Comparison of ENCODE assay signal across 22 cellular contexts in genomic region chr15:36235173-36235572, GRCh38.
DNase-seq lines count a peak whose midpoint lies in the region; ATAC-seq and TF ChIP-seq lines count a peak whose summit lies in the region.
"Had no signal": no experiment of that assay in that cellular context is flagged by ENCODE, and none has a peak within 500 bp of the region (broad histone marks: within the 10 kb centered on the region; RNA-seq: fewer than 3 reads in every experiment).

No MANE protein-coding gene starts in this region.

- no peaks in the 10 kb centered on the region for H3K9me2 ChIP-seq in PC-9 (ENCODE audit: insufficient read depth)

- BruUV-seq in PC-9 (replicated peaks; lab: Mats Ljungman, UMichigan) = no TSS peak

- in situ Hi-C loops in brain microvascular endothelial cell (cut with HindIII; ENCODE audit: low pct_ligation_motif_present, low sequenced_read_pairs) = no loop called here

- H3K36me3 ChIP-seq in PC-9 (ENCODE audit: low read depth) = no peaks in the 10 kb centered on the region
- no peaks in the 10 kb centered on the region for H3K36me3 ChIP-seq in brain microvascular endothelial cell (replicated peaks)
- H3K36me3 ChIP-seq: BE2C, BLaER1 had no signal

- H3K4me2 ChIP-seq in PC-9 = no peak overlapping the region
- H3K4me2 ChIP-seq: BLaER1 had no signal

- H3K27me3 ChIP-seq in PC-9 (ENCODE audit: insufficient read depth, low read depth) (no peaks in the 10 kb centered on the region), brain microvascular endothelial cell (replicated peaks) (no peaks in the 10 kb centered on the region)
- H3K27me3 ChIP-seq: BE2C, BLaER1 had no signal

- POLR2A ChIA-PET in PC-9 (lab: Charles Lee; ENCODE audit: unreplicated experiment) = no interaction called here

- H3K4me1 ChIP-seq in PC-9 (replicated peaks; ENCODE audit: insufficient read depth) = no peaks in the 10 kb centered on the region
- H3K4me1 ChIP-seq: BE2C, BLaER1 had no signal

- H3K9me3 ChIP-seq in PC-9 (ENCODE audit: insufficient read depth, low read depth) = no peaks in the 10 kb centered on the region
- H3K9me3 ChIP-seq: BE2C, BLaER1 had no signal

- ATAC-seq in GM19463 (IDR thresholded peaks at IDR 0.05; ENCODE audit: unreplicated experiment) = no peak
- ATAC-seq: GM12878 had no signal

- TF ChIP-seq CTCF in PC-9 (conservative IDR thresholded peaks at IDR 0.05) (no peak), brain microvascular endothelial cell (IDR thresholded peaks at IDR 0.05; ENCODE audit: low read depth, low read length, missing control alignments) (no peak)

- CTCF ChIA-PET in PC-9 (lab: Charles Lee) = no interaction called here

- intact Hi-C loops in PC-9 (cut with micrococcal nuclease; ENCODE audit: unreplicated experiment) = no loop called here

- no peak for DNase-seq in PC-9
- DNase-seq in brain microvascular endothelial cell = peak; percentile 2
- no peak for DNase-seq in GM19238 (ENCODE audit: insufficient read length, low spot score)
- DNase-seq in NCI-H510A (lab: John Stamatoyannopoulos, UW) = no peak
- DNase-seq: 8988T; ACHN; BE2C; C1 segment of cervical spinal cord; CD4-positive, alpha-beta memory T cell; CD4-positive, CD25-positive, alpha-beta regulatory T cell; CD8-positive, alpha-beta memory T cell; COR-L47; DMS 273 treated with DMSO at 0.1 percent for 48 hours; DMS153; DMS53; DMS79; DND-41; EL; GDM1 had no signal

- 0 out of 2 replicates have a peak overlapping the region, but pooled peaks have one; percentile 8 for H2AFZ ChIP-seq in PC-9

- H4K20me1 ChIP-seq in PC-9 (ENCODE audit: insufficient read depth) = no peaks in the 10 kb centered on the region
- H4K20me1 ChIP-seq: BLaER1 had no signal

- H3K4me3 ChIP-seq in PC-9 (no peak overlapping the region), brain microvascular endothelial cell (ENCODE audit: low read depth, low read length) (no peak overlapping the region)
- H3K4me3 ChIP-seq: BLaER1, GM12878 had no signal

- H3F3A ChIP-seq in PC-9 (ENCODE audit: insufficient read depth, low read depth) = no peaks in the 10 kb centered on the region

- no peaks in the 10 kb centered on the region for H3K79me2 ChIP-seq in PC-9 (ENCODE audit: low read depth)

- H3K27ac ChIP-seq in PC-9 (no peak overlapping the region), brain microvascular endothelial cell (no peak overlapping the region)
- H3K27ac ChIP-seq: BLaER1 had no signal
